10 cellular contexts compared by ENCODE assay signal in the genomic region with DNA sequence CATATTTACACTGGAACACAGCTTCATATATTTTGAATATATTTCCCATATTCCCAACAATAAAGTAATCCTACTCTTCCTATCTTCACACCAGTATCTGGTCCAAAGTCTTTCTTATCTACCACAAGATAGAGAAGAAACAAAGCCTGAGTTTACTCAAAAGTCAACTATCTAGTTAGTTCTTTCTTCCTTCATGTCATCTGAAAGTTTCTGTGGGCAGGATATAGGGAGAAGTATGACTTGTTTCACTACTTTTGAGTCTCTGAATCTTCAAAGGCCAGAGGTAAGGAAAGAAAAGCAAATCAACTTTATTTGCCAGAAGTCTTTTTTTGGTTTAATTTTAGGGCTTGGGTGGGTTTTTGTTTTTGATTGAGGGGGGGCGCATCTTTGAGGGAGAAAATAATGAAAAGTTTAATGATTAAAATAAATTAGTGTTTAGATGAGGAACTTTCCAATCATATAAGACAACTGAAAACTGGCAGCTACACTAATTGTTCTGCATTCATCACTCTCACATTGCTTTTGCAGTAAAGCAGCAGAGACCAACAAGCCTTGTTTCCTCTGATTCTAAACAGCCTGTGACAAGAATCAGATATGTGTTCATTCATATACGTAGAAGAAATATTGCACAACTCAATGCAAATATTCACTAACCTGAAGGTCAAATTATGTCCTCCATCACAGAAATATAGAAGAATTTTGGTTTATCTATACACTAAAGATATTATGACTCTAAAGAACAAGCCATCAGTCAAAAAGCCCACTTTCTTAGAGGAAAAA. TPM values are rescaled to one million over a fixed set of nuclear protein-coding genes. Genes with fewer than 3 reads are reported as not detected.
DNase-seq lines count a peak whose midpoint lies in the region; ATAC-seq and TF ChIP-seq lines count a peak whose summit lies in the region.
"Had no signal": no experiment of that assay in that cellular context is flagged by ENCODE, and none has a peak within 500 bp of the region (broad histone marks: within the 10 kb centered on the region; RNA-seq: fewer than 3 reads in every experiment).

No MANE protein-coding gene starts in this region.

- no peak for TF ChIP-seq CTCF in type B pancreatic cell (conservative IDR thresholded peaks at IDR 0.05)

- peak overlapping the region; percentile 86 to 96 for H3K27ac Mint-ChIP-seq in activated naive CD4-positive, alpha-beta T cell treated with anti-CD3 and anti-CD28 coated beads, Interleukin-2, amount 50 U/mL, for 72 hours
- H3K27ac Mint-ChIP-seq in T-helper 2 cell treated with Interferon-gamma antibody and Interleukin-4, amounts not matched to agents 5 μg/mL and 100 μg/mL, for 36 hours: peak overlapping the region; percentile 87
- peak overlapping the region; percentile 88 for H3K27ac Mint-ChIP-seq in type B pancreatic cell

- peaks cover 60% of the 10 kb centered on the region for H3K4me1 Mint-ChIP-seq in T-helper 2 cell treated with Interferon-gamma antibody and Interleukin-4, amounts not matched to agents 5 μg/mL and 100 μg/mL, for 36 hours (ENCODE audit: low read depth)
- H3K4me1 Mint-ChIP-seq in type B pancreatic cell (ENCODE audit: unreplicated experiment): peaks cover 41% of the 10 kb centered on the region

- DNase-seq in activated naive CD4-positive, alpha-beta T cell treated with anti-CD3 and anti-CD28 coated beads, Interleukin-2, amount 50 U/mL, for 72 hours (ENCODE audit: low spot score in 2 of 2): no peak
- DNase-seq in activated naive CD4-positive, alpha-beta T cell treated with anti-CD3 and anti-CD28 coated beads, Interleukin-2, amount 50 U/mL, for 16 hours: no peak
- DNase-seq in T-helper 2 cell treated with Interferon-gamma antibody and Interleukin-4, amounts not matched to agents 5 μg/mL and 100 μg/mL, for 36 hours (ENCODE audit: low spot score): no peak
- DNase-seq in type B pancreatic cell (ENCODE audit: extremely low spot score, unreplicated experiment) (no peak), NOMO-1 treated with dmso at 0.1 percent for 144 hours (lab: John Stamatoyannopoulos, UW; ENCODE audit: unreplicated experiment) (no peak), GM19238 (ENCODE audit: insufficient read length, low spot score) (no peak)
- DNase-seq in NK-92 treated with Interleukin-12 subunit alpha and Interleukin-12 subunit beta, amount 100 ng/mL, for 24 hours (lab: John Stamatoyannopoulos, UW): no peak
- DNase-seq: NCI-H524 treated with DMSO at 0.1 percent for 48 hours; stimulated activated CD4-positive, alpha-beta T cell treated with anti-CD3 and anti-CD28 coated beads, Interleukin-4, amount 100 ng/mL, for 24 hours had no signal

- peak overlapping the region; percentile 66 for H3K4me3 Mint-ChIP-seq in T-helper 2 cell treated with Interferon-gamma antibody and Interleukin-4, amounts not matched to agents 5 μg/mL and 100 μg/mL, for 36 hours
- peak overlapping the region; percentile 66 for H3K4me3 Mint-ChIP-seq in type B pancreatic cell

- H3K27me3 Mint-ChIP-seq in T-helper 2 cell treated with Interferon-gamma antibody and Interleukin-4, amounts not matched to agents 5 μg/mL and 100 μg/mL, for 36 hours (ENCODE audit: low read depth): no peaks in the 10 kb centered on the region
- no peaks in the 10 kb centered on the region for H3K27me3 Mint-ChIP-seq in type B pancreatic cell

- peak; percentile 80 to 89 for ATAC-seq in activated naive CD4-positive, alpha-beta T cell treated with anti-CD3 and anti-CD28 coated beads, Interleukin-2, amount 50 U/mL, for 72 hours
- ATAC-seq in HG02885 (IDR thresholded peaks at IDR 0.05; ENCODE audit: poor library complexity, unreplicated experiment): peak; percentile 78

- peaks cover 12 to 31% of the 10 kb centered on the region in 2 donors for H3K36me3 Mint-ChIP-seq in activated naive CD4-positive, alpha-beta T cell treated with anti-CD3 and anti-CD28 coated beads, Interleukin-2, amount 50 U/mL, for 72 hours
- H3K36me3 Mint-ChIP-seq in T-helper 2 cell treated with Interferon-gamma antibody and Interleukin-4, amounts not matched to agents 5 μg/mL and 100 μg/mL, for 36 hours (ENCODE audit: low read depth): peaks cover 31% of the 10 kb centered on the region
- H3K36me3 Mint-ChIP-seq in type B pancreatic cell: peaks cover 10% of the 10 kb centered on the region

- H3K9me3 Mint-ChIP-seq in activated naive CD4-positive, alpha-beta T cell treated with anti-CD3 and anti-CD28 coated beads, Interleukin-2, amount 50 U/mL, for 72 hours: peaks cover 0 to 5% of the 10 kb centered on the region in 2 donors
- peaks cover 8% of the 10 kb centered on the region for H3K9me3 Mint-ChIP-seq in T-helper 2 cell treated with Interferon-gamma antibody and Interleukin-4, amounts not matched to agents 5 μg/mL and 100 μg/mL, for 36 hours
- H3K9me3 Mint-ChIP-seq in type B pancreatic cell: no peaks in the 10 kb centered on the region

RNA-seq across cellular contexts. Expression of gene RYBP, which starts 19.6 kb away (rescaled TPM):
- total RNA-seq in activated naive CD4-positive, alpha-beta T cell treated with anti-CD3 and anti-CD28 coated beads, Interleukin-2, amount 50 U/mL, for 72 hours: 10 to 100 TPM; 15.9 to 36.6 TPM
- total RNA-seq in type B pancreatic cell (ENCODE audit: low replicate concordance): 25.8 and 30.3 TPM in 2 replicates
